Comparison of ENCODE assay signal across 26 cellular contexts in the genomic region with DNA sequence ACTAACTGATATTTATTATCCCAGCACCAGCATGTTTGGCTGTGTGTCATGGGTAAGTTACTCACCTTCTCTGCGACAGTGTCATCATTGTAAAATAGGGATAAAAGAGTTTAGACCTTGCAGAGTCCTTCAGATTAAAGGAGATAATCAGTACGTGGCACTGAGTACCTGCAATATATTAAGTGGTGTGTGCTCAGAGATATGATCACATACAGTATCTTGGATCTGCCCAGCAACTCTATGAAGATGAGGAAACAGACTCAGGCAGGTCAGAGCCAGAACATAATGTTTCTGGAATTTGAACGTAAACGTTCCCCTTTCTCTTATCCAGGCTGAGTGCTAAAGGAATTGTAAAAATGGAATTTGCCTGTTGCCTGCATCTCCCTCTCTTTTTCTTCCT. TPM values are rescaled to one million over a fixed set of nuclear protein-coding genes. Genes with fewer than 3 reads are reported as not detected.
"Had no signal": no experiment of that assay in that cellular context is flagged by ENCODE, and none has a peak within 500 bp of the region (broad histone marks: within the 10 kb centered on the region; RNA-seq: fewer than 3 reads in every experiment).

No MANE protein-coding gene starts in this region.

- ATAC-seq: HepG2 had no signal

- H3K27ac ChIP-seq: SJSA1, SK-N-MC had no signal

- H3K36me3 ChIP-seq: SJSA1 had no signal

- DNase-seq: IMR-90, Karpas-422, KG1, MM.1S, MV-4-11, NCI-H1048, NCI-H1105, NCI-H1417 treated with DMSO at 0.1 percent for 48 hours, NCI-H146, NCI-H1694 treated with DMSO at 0.1 percent for 48 hours, NCI-H1930, NCI-H2081, NCI-H2107, NCI-H2227 treated with DMSO at 0.1 percent for 48 hours, NCI-H524, NCI-H526 treated with DMSO at 0.1 percent for 48 hours, NCI-H748 treated with DMSO at 0.1 percent for 48 hours, Right ventricle myocardium superior, RPMI8226, SIG-M5 had no signal

- H3K9me3 ChIP-seq: SJSA1 had no signal

- FAIRE-seq: HepG2, RCC 7860 had no signal

- H3K4me3 ChIP-seq: SJSA1, SK-N-MC had no signal

RNA-seq across cellular contexts. Expression of a gene that starts 46.9 kb away (rescaled TPM):
- total RNA-seq: HT1080, IMR-90, NCI-H460, Right ventricle myocardium superior, SJSA1 had no signal
- polyA plus RNA-seq: IMR-90 had no signal
